ENCODE assay signal across 9 cellular contexts in the genomic region with DNA sequence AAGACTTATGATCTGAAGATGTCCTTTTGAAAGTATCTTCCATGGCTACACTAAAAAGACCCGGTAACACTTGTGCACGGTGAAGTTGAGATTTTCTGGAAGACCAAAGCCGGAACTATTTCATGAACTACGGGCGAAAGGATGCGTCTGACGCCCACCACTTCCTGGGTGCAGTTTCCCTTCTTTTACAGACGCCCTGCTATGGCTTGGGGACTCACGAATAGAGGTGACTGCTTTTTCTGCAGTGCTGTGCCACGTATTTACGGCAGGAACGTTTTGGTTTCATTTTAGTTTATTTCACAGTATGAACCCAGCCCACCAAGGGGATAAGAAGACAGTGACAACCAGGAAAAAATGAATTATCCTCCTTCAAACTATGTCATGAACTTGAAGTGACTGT.
A peak's percentile ranks its signal among the peaks of the same experiment; 100 is the strongest.
DNase-seq lines count a peak whose midpoint lies in the region; FAIRE-seq and TF ChIP-seq lines count a peak whose summit lies in the region.
"Had no signal": no experiment of that assay in that cellular context is flagged by ENCODE, and none has a peak within 500 bp of the region (broad histone marks: within the 10 kb centered on the region; RNA-seq: fewer than 3 reads in every experiment).

No MANE protein-coding gene starts in this region.

- DNase-seq in A673 (ENCODE audit: low spot score) (peak; percentile 80), OCI-LY7 (ENCODE audit: low spot score) (peak; percentile 55), activated T-helper 1 cell treated with Interleukin-2 at 50 U/mL for 16 hours (ENCODE audit: low read depth) (peak; percentile 47), urothelium cell line (ENCODE audit: low spot score) (no peak), cerebellar cortex (ENCODE audit: low spot score) (no peak), DMS114 treated with DMSO at 0.1 percent for 48 hours (lab: John Stamatoyannopoulos, UW; ENCODE audit: unreplicated experiment) (no peak), NCI-H446 treated with DMSO at 0.1 percent for 48 hours (lab: John Stamatoyannopoulos, UW) (no peak)
- DNase-seq in stimulated activated CD4-positive, alpha-beta T cell treated with anti-CD3 and anti-CD28 coated beads, Interleukin-12 subunit alpha, Interleukin-12 subunit beta, amount 100 ng/mL, for 24 hours (ENCODE audit: low read depth in 2 of 2): peak; percentile 49 to 56
- DNase-seq: NCI-H187 treated with DMSO at 0.1 percent for 48 hours had no signal

- TF ChIP-seq CTCF in A673 (conservative IDR thresholded peaks at IDR 0.05; ENCODE audit: low read depth, low read length) (no peak), OCI-LY7 (conservative IDR thresholded peaks at IDR 0.05; ENCODE audit: low read length) (no peak)

- no peaks in the 10 kb centered on the region for H3K27me3 ChIP-seq in A673 (replicated peaks; ENCODE audit: insufficient read depth, low read depth, low read length, poor library complexity)

- CTCF ChIA-PET in A673 (lab: Charles Lee) (no interaction called here), OCI-LY7 (lab: Charles Lee; ENCODE audit: unreplicated experiment) (interaction anchor here (0.6 kb wide), 1 partner anchor 17 kb away, joined by 3 read pairs; no protein-coding TSS in a partner anchor)

- H3K4me1 ChIP-seq in A673 (ENCODE audit: insufficient read depth, low read length, poor library complexity, severe bottlenecking): peaks cover 36% of the 10 kb centered on the region
- H3K4me1 ChIP-seq in OCI-LY7 (ENCODE audit: insufficient read depth, low read length, poor library complexity, severe bottlenecking): peaks cover 8% of the 10 kb centered on the region

- intact Hi-C loops in A673 (cut with micrococcal nuclease; ENCODE audit: unreplicated experiment): no loop called here
- intact Hi-C loops in OCI-LY7 (cut with micrococcal nuclease; ENCODE audit: unreplicated experiment): no loop called here

- H3K4me2 ChIP-seq in OCI-LY7 (ENCODE audit: low read length): peak overlapping the region; percentile 63

- BruUV-seq in A673 (replicated peaks; lab: Mats Ljungman, UMichigan) (no TSS peak), OCI-LY7 (replicated peaks; lab: Mats Ljungman, UMichigan) (no TSS peak)

- no peaks in the 10 kb centered on the region for H3K79me2 ChIP-seq in OCI-LY7 (ENCODE audit: insufficient read depth, low read depth, low read length)

- H3K27ac ChIP-seq in A673 (ENCODE audit: low read depth, low read length, poor library complexity, severe bottlenecking) (peak overlapping the region; percentile 74), OCI-LY7 (ENCODE audit: low read depth, low read length, poor library complexity, severe bottlenecking) (no peak overlapping the region)

- H4K20me1 ChIP-seq in OCI-LY7 (ENCODE audit: insufficient read depth, low read length): no peaks in the 10 kb centered on the region

- H3K4me3 ChIP-seq in A673 (ENCODE audit: low read depth, low read length, poor library complexity, severe bottlenecking): peak overlapping the region; percentile 23
- peak overlapping the region; percentile 52 for H3K4me3 ChIP-seq in OCI-LY7 (ENCODE audit: low read depth, low read length, poor library complexity, severe bottlenecking)

- no peak for FAIRE-seq in urothelium cell line (lab: Jason Lieb, UNC)

- H3K9me3 ChIP-seq in A673 (ENCODE audit: low read depth, low read length, poor library complexity, severe bottlenecking) (no peaks in the 10 kb centered on the region), OCI-LY7 (ENCODE audit: low read length) (no peaks in the 10 kb centered on the region)

- POLR2A ChIA-PET in A673 (lab: Charles Lee; ENCODE audit: low non-redundant PET) (no interaction called here), OCI-LY7 (lab: Charles Lee) (interaction anchor here (1.2 kb wide), 1 partner anchor 20 kb away, joined by 4 read pairs; no protein-coding TSS in a partner anchor)

- H3K36me3 ChIP-seq in A673 (ENCODE audit: insufficient read depth, low read length, poor library complexity, severe bottlenecking) (peaks cover 9% of the 10 kb centered on the region), OCI-LY7 (ENCODE audit: insufficient read depth, low read length) (no peaks in the 10 kb centered on the region)

- H3K9me2 ChIP-seq in OCI-LY7 (ENCODE audit: insufficient read depth, low read length): no peaks in the 10 kb centered on the region

- peak overlapping the region; percentile 78 for H2AFZ ChIP-seq in OCI-LY7 (ENCODE audit: low read length)

Comparison
In these comparisons a context has a peak if more than half of its experiments do, and no peak if none do; other contexts are left out.
1. DNase-seq: peak in A673 (single experiment), OCI-LY7 (single experiment), activated T-helper 1 cell treated with Interleukin-2 at 50 U/mL for 16 hours (single experiment) and stimulated activated CD4-positive, alpha-beta T cell treated with anti-CD3 and anti-CD28 coated beads, Interleukin-12 subunit alpha, Interleukin-12 subunit beta, amount 100 ng/mL, for 24 hours (2 of 2); none in urothelium cell line (single experiment), cerebellar cortex (single experiment), DMS114 treated with DMSO at 0.1 percent for 48 hours (single experiment) and NCI-H446 treated with DMSO at 0.1 percent for 48 hours (single experiment).